ENCODE assay signal across 8 cellular contexts in genomic region chr3:36707623-36708409, GRCh38. TPM values are rescaled to one million over a fixed set of nuclear protein-coding genes. Genes with fewer than 3 reads are reported as not detected.
DNase-seq lines count a peak whose midpoint lies in the region; FAIRE-seq and TF ChIP-seq lines count a peak whose summit lies in the region.

No MANE protein-coding gene starts in this region.

- peaks cover 14% of the 10 kb centered on the region for H3K27me3 ChIP-seq in left ventricle myocardium inferior (ENCODE audit: low read depth)

- TF ChIP-seq CTCF in GM12874 (IDR thresholded peaks at IDR 0.05; ENCODE audit: insufficient read depth, low read depth, low read length) (peak; percentile 34; the same call in 1 of the 2 replicates), HFF-Myc (IDR thresholded peaks at IDR 0.05; ENCODE audit: low read depth, low read length, missing control alignments) (peak; percentile 36), left ventricle myocardium inferior (IDR thresholded peaks at IDR 0.05; ENCODE audit: borderline replicate concordance) (no peak)

- H3K9me3 ChIP-seq in left ventricle myocardium inferior (replicated peaks) = no peaks in the 10 kb centered on the region

- H3K4me3 ChIP-seq in HFF-Myc (replicated peaks; ENCODE audit: low read depth, low read length) (no peak overlapping the region), left ventricle myocardium inferior (no peak overlapping the region)

- DNase-seq in HFF-Myc (ENCODE audit: extremely low read depth, low read depth) (peak; percentile 29), RKO (ENCODE audit: low spot score) (peak; percentile 83), iPS-NIHi7 (ENCODE audit: extremely low spot score) (peak; percentile 38), GM19239 (ENCODE audit: insufficient read length, low spot score) (no peak), left ventricle myocardium inferior (no peak), NCI-H1105 treated with DMSO at 0.1 percent for 48 hours (lab: John Stamatoyannopoulos, UW) (no peak), NCI-H748 treated with DMSO at 0.1 percent for 48 hours (lab: John Stamatoyannopoulos, UW) (no peak)

- no peaks in the 10 kb centered on the region for H3K36me3 ChIP-seq in left ventricle myocardium inferior

- H3K27ac ChIP-seq in left ventricle myocardium inferior (replicated peaks) = no peak overlapping the region

- intact Hi-C loops in left ventricle myocardium inferior (cut with micrococcal nuclease) = no loop called here

- H3K4me1 ChIP-seq in left ventricle myocardium inferior = no peaks in the 10 kb centered on the region

- FAIRE-seq in GM19239 (lab: Jason Lieb, UNC) = no peak

RNA-seq across cellular contexts. Expression of gene DCLK3, which starts 56.5 kb away (rescaled TPM):
- total RNA-seq in left ventricle myocardium inferior = 0.16 TPM

Comparison
In these comparisons a context has a peak if more than half of its experiments do, and no peak if none do; other contexts are left out.
1. DNase-seq: peak in HFF-Myc (single experiment), RKO (single experiment) and iPS-NIHi7 (single experiment); none in GM19239 (single experiment), left ventricle myocardium inferior (single experiment), NCI-H1105 treated with DMSO at 0.1 percent for 48 hours (single experiment) and NCI-H748 treated with DMSO at 0.1 percent for 48 hours (single experiment).